ENCODE assay signal across 8 cellular contexts in genomic region chr12:122232691-122233090, GRCh38. TPM values are rescaled to one million over a fixed set of nuclear protein-coding genes. Genes with fewer than 3 reads are reported as not detected.
"Had no signal": no experiment of that assay in that cellular context is flagged by ENCODE, and none has a peak within 500 bp of the region (broad histone marks: within the 10 kb centered on the region; RNA-seq: fewer than 3 reads in every experiment).

No MANE protein-coding gene starts in this region.

- DNase-seq: GM23248, GOT3, H7, HFFc6, IMR-90 had no signal

- H3K9me3 Mint-ChIP-seq: HFFc6 had no signal

- ATAC-seq: HCT116, K562 had no signal

- H3K4me3 Mint-ChIP-seq: HFFc6 had no signal

- H3K4me3 ChIP-seq: GM23248, HAP-1, K562 had no signal

- H3K9me3 ChIP-seq: HAP-1 had no signal

- H3K27ac Mint-ChIP-seq: HFFc6 had no signal

RNA-seq across cellular contexts. Expression of gene IL31, which starts 58.7 kb away (rescaled TPM):
- polyA plus RNA-seq: GM23248, IMR-90, K562 had no signal
